ENCODE assay signal across 21 cellular contexts in the genomic region with DNA sequence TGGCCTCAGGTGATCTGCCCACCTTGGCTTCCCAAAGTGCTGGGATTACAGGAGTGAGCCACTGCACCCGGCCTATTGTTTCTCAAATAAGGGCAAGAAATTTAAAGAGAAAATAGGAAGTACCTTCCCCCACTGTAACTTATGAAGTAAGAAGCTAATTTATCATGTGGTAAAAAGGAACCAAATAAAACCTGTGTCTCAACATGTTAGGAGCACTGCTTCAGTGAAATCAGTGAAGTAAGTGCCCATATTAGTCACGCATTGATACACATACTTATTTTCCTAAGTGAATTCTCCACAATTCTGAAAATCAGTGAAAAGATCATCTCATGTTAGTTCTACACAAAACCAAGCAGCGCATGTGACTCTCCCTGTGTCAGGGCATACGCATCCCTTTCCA. TPM values are rescaled to one million over a fixed set of nuclear protein-coding genes. Genes with fewer than 3 reads are reported as not detected.
"Had no signal": no experiment of that assay in that cellular context is flagged by ENCODE, and none has a peak within 500 bp of the region (broad histone marks: within the 10 kb centered on the region; RNA-seq: fewer than 3 reads in every experiment).

No MANE protein-coding gene starts in this region.

- H3K4me1 Mint-ChIP-seq: activated T-helper 17 cell treated with anti-CD3 and anti-CD28 coated beads, Interleukin-2, amount 50 U/mL, for 72 hours; memory B cell; naive thymus-derived CD8-positive, alpha-beta T cell had no signal

- H3K27me3 Mint-ChIP-seq: memory B cell had no signal

- H3K27ac Mint-ChIP-seq: activated T-helper 17 cell treated with anti-CD3 and anti-CD28 coated beads, Interleukin-2, amount 50 U/mL, for 72 hours; memory B cell; naive thymus-derived CD8-positive, alpha-beta T cell; stimulated activated naive CD8-positive, alpha-beta T cell treated with anti-CD3 and anti-CD28 coated beads, Interleukin-15, Interleukin-2, amounts not matched to agents 100 ng/mL and 50 ng/mL, for 24 hours had no signal

- FAIRE-seq: colon, keratinocyte had no signal

- H3K4me3 ChIP-seq: esophagus muscularis mucosa, psoas muscle, suprapubic skin, upper lobe of right lung had no signal

- DNase-seq: activated CD4-positive, alpha-beta T cell treated with anti-CD3 and anti-CD28 coated beads, Interleukin-2, amount 50 U/mL, for 4 hours; activated CD4-positive, CD25-positive, alpha-beta regulatory T cell treated with anti-CD3 and anti-CD28 coated beads, Interleukin-2, amount 50 U/mL, for 72 hours; activated naive CD4-positive, alpha-beta T cell treated with Interleukin-2 at 50 U/mL for 16 hours; aorta; hippocampal formation; naive thymus-derived CD8-positive, alpha-beta T cell; nucleus accumbens; psoas muscle; SW 1271; upper lobe of right lung had no signal

- H3K36me3 ChIP-seq: cardiac muscle cell, esophagus muscularis mucosa, right lobe of liver, suprapubic skin, upper lobe of right lung had no signal

- H3K27me3 ChIP-seq: right lobe of liver, suprapubic skin had no signal

- H3K4me3 Mint-ChIP-seq: activated T-helper 17 cell treated with anti-CD3 and anti-CD28 coated beads, Interleukin-2, amount 50 U/mL, for 72 hours; memory B cell; naive thymus-derived CD8-positive, alpha-beta T cell; stimulated activated naive CD8-positive, alpha-beta T cell treated with anti-CD3 and anti-CD28 coated beads, Interleukin-15, Interleukin-2, amounts not matched to agents 100 ng/mL and 50 ng/mL, for 24 hours had no signal

- H3K36me3 Mint-ChIP-seq: memory B cell; naive thymus-derived CD8-positive, alpha-beta T cell had no signal

- ATAC-seq: activated T-helper 17 cell treated with anti-CD3 and anti-CD28 coated beads, Interleukin-2, amount 50 U/mL, for 72 hours; naive thymus-derived CD8-positive, alpha-beta T cell; psoas muscle had no signal

RNA-seq across cellular contexts. Expression of gene LPA, which starts 14.2 kb away (rescaled TPM):
- total RNA-seq: activated T-helper 17 cell treated with anti-CD3 and anti-CD28 coated beads, Interleukin-2, amount 50 U/mL, for 72 hours; aorta; esophagus muscularis mucosa; naive thymus-derived CD8-positive, alpha-beta T cell; smooth muscle cell; suprapubic skin; T-helper 2 cell treated with Interferon-gamma antibody and Interleukin-4, amounts not matched to agents 100 ng/mL and 5 ng/mL, for 36 hours; upper lobe of right lung had no signal

RNA-seq across cellular contexts. Expression of gene PLG, which starts 23.8 kb away (rescaled TPM):
- total RNA-seq: activated T-helper 17 cell treated with anti-CD3 and anti-CD28 coated beads, Interleukin-2, amount 50 U/mL, for 72 hours; aorta; cardiac muscle cell; esophagus muscularis mucosa; smooth muscle cell; T-helper 2 cell treated with Interferon-gamma antibody and Interleukin-4, amounts not matched to agents 100 ng/mL and 5 ng/mL, for 36 hours; upper lobe of right lung had no signal
